ENCODE assay signal across 21 cellular contexts in genomic region chr3:50146316-50146901, GRCh38. TPM values are rescaled to one million over a fixed set of nuclear protein-coding genes. Genes with fewer than 3 reads are reported as not detected.
DNase-seq lines count a peak whose midpoint lies in the region; ATAC-seq, FAIRE-seq and TF ChIP-seq lines count a peak whose summit lies in the region.
"Had no signal": no experiment of that assay in that cellular context is flagged by ENCODE, and none has a peak within 500 bp of the region (broad histone marks: within the 10 kb centered on the region; RNA-seq: fewer than 3 reads in every experiment).

No MANE protein-coding gene starts in this region.

- H3K36me3 ChIP-seq in HCT116 (ENCODE audit: control insufficient read depth in 1 of 2, insufficient read depth in 2 of 2, low read length in 2 of 2) (no peaks in the 10 kb centered on the region), RWPE2 (ENCODE audit: low read depth) (no peaks in the 10 kb centered on the region), hepatocyte (replicated peaks; ENCODE audit: insufficient read depth, low read depth) (no peaks in the 10 kb centered on the region)
- H3K36me3 ChIP-seq: brain microvascular endothelial cell, pancreas had no signal

- TF ChIP-seq EP300 in A549 (IDR thresholded peaks at IDR 0.05) = no peak

- H3K4me2 ChIP-seq in A549 = no peak overlapping the region
- H3K4me2 ChIP-seq in HCT116 (ENCODE audit: low read length) = no peak overlapping the region
- no peak overlapping the region for H3K4me2 ChIP-seq in hepatocyte

- H3K79me2 ChIP-seq in HCT116 (ENCODE audit: insufficient read depth, low read length) (no peaks in the 10 kb centered on the region), hepatocyte (no peaks in the 10 kb centered on the region)

- no peak for TF ChIP-seq RAD21 in A549 (conservative IDR thresholded peaks at IDR 0.05 in 1 of 2, IDR thresholded peaks at IDR 0.05 in 1 of 2)
- TF ChIP-seq RAD21 in HCT116 (IDR thresholded peaks at IDR 0.05; ENCODE audit: low read depth) = no peak

- H4K20me1 ChIP-seq in HCT116 (ENCODE audit: insufficient read depth) = no peaks in the 10 kb centered on the region
- no peaks in the 10 kb centered on the region for H4K20me1 ChIP-seq in hepatocyte (ENCODE audit: insufficient read depth, poor library complexity, severe bottlenecking)

- CTCF ChIA-PET in A549 (lab: Yijun Ruan, JAX) = no interaction called here
- CTCF ChIA-PET in HCT116 (lab: Charles Lee) = interaction anchor here (0.7 kb wide), 1 partner anchor 361 kb away, joined by 3 read pairs; no protein-coding TSS in a partner anchor

- H2AFZ ChIP-seq in HCT116 (ENCODE audit: low read depth, low read length, poor library complexity, severe bottlenecking) = no peak overlapping the region
- no peak overlapping the region for H2AFZ ChIP-seq in hepatocyte

- POLR2A ChIA-PET in A549 (lab: Yijun Ruan, JAX) (no interaction called here), HCT116 (lab: Charles Lee) (no interaction called here)

- TF ChIP-seq POLR2A in A549 (IDR thresholded peaks at IDR 0.05; ENCODE audit: low read length) (no peak), HCT116 (IDR thresholded peaks at IDR 0.05; ENCODE audit: borderline replicate concordance, extremely low read depth, insufficient read depth, insufficient read length) (no peak)

- H3K27ac ChIP-seq in A549 (no peak overlapping the region), HCT116 (ENCODE audit: low read depth, low read length) (no peak overlapping the region), RWPE2 (ENCODE audit: poor library complexity, severe bottlenecking) (peak overlapping the region; percentile 27), hepatocyte (peak overlapping the region; percentile 75)
- H3K27ac ChIP-seq: brain microvascular endothelial cell, dorsolateral prefrontal cortex, pancreas had no signal

- H3K4me1 ChIP-seq in A549 (no peaks in the 10 kb centered on the region), HCT116 (ENCODE audit: control insufficient read depth in 1 of 2, insufficient read depth in 2 of 2, low read length in 2 of 2) (peaks cover 0 to 3% of the 10 kb centered on the region in 2 experiments; a peak in 1 of 4 replicates), RWPE2 (ENCODE audit: insufficient read depth, poor library complexity, severe bottlenecking) (peaks cover 25% of the 10 kb centered on the region), hepatocyte (ENCODE audit: insufficient read depth) (peaks cover 42% of the 10 kb centered on the region)
- H3K4me1 ChIP-seq: pancreas had no signal

- FAIRE-seq in A549 (lab: Jason Lieb, UNC) = no peak
- FAIRE-seq: pancreas had no signal

- RAD21 ChIA-PET in HCT116 (lab: Charles Lee; ENCODE audit: low non-redundant PET in 1 of 2, low total read pairs in 2 of 2, uncharacterized antibody in 2 of 2, unreplicated experiment in 2 of 2) = no interaction called here

- H3K9ac ChIP-seq in HCT116 (ENCODE audit: low read length) = no peak overlapping the region

- no peaks in the 10 kb centered on the region for H3K27me3 ChIP-seq in HCT116 (ENCODE audit: insufficient read depth, low read length)
- no peaks in the 10 kb centered on the region for H3K27me3 ChIP-seq in RWPE2 (ENCODE audit: insufficient read depth, poor library complexity, severe bottlenecking)
- no peaks in the 10 kb centered on the region for H3K27me3 ChIP-seq in hepatocyte
- H3K27me3 ChIP-seq: brain microvascular endothelial cell, dorsolateral prefrontal cortex, pancreas had no signal

- no peak overlapping the region for H3K4me3 ChIP-seq in A549
- H3K4me3 ChIP-seq in HCT116 (replicated peaks in 1 of 2; ENCODE audit: low read depth in 1 of 2, low read length in 2 of 2) = no peak overlapping the region
- no peak overlapping the region for H3K4me3 ChIP-seq in RWPE2 (ENCODE audit: severe bottlenecking)
- H3K4me3 ChIP-seq in hepatocyte = no peak overlapping the region
- H3K4me3 ChIP-seq: dorsolateral prefrontal cortex, pancreas had no signal

- TF ChIP-seq CTCF in A549 (IDR thresholded peaks at IDR 0.05) (no peak), HCT116 (IDR thresholded peaks at IDR 0.05 in 2 of 3, conservative IDR thresholded peaks at IDR 0.05 in 1 of 3; ENCODE audit: borderline replicate concordance in 1 of 3, insufficient read depth in 1 of 3, low read depth in 2 of 3, low read length in 2 of 3) (peak in 2 of 3 experiments; percentile 21 to 37; a peak in 4 of 6 replicates), RWPE2 (IDR thresholded peaks at IDR 0.05; ENCODE audit: poor library complexity, severe bottlenecking) (no peak), hepatocyte (IDR thresholded peaks at IDR 0.05; ENCODE audit: poor library complexity) (no peak)

- intact Hi-C loops in HCT116 (cut with micrococcal nuclease) = no loop called here

- 89% methylated on average over 3 of the region's 3 CpGs for WGBS in A549 (ENCODE audit: missing lambda C conversion rate)
- 63% methylated on average over 3 of the region's 3 CpGs for WGBS in hepatocyte (ENCODE audit: low lambda C conversion rate, missing lambda C conversion rate)

- ATAC-seq in A549 (peak; percentile 64 to 80; a peak in 4 of 6 replicates), HCT116 (peak; percentile 87), RWPE2 (ENCODE audit: low read depth) (peak; percentile 34)
- ATAC-seq: pancreas, Right ventricle myocardium inferior had no signal

- H3K9me2 ChIP-seq in HCT116 (ENCODE audit: insufficient read depth) (no peaks in the 10 kb centered on the region), hepatocyte (replicated peaks; ENCODE audit: insufficient read depth) (no peaks in the 10 kb centered on the region)

- DNase-seq in A549 (ENCODE audit: low read depth in 1 of 2, low spot score in 1 of 2) = no peak
- DNase-seq in HCT116 (ENCODE audit: low read depth, low spot score) = no peak
- no peak for DNase-seq in RWPE2 (ENCODE audit: low spot score)
- no peak for DNase-seq in hepatocyte (ENCODE audit: low spot score)
- no peak for DNase-seq in activated CD4-positive, CD25-positive, alpha-beta regulatory T cell (lab: John Stamatoyannopoulos, UW)
- DNase-seq in NOMO-1 treated with dmso at 0.1 percent for 144 hours (lab: John Stamatoyannopoulos, UW; ENCODE audit: unreplicated experiment) = no peak
- DNase-seq in NAMALWA (ENCODE audit: low spot score) = no peak
- DNase-seq in activated CD4-positive, alpha-beta T cell treated with anti-CD3 and anti-CD28 coated beads for 48 hours = no peak
- DNase-seq: activated CD4-positive, alpha-beta T cell treated with anti-CD3 and anti-CD28 coated beads, Interleukin-2, amount 10 ng/mL, durations not matched to agents 7 days and 5 days; activated naive CD4-positive, alpha-beta T cell treated with anti-CD3 and anti-CD28 coated beads, Interleukin-2, amount 50 U/mL, for 16 hours; activated T-cell treated with anti-CD3 and anti-CD28 coated beads for 4 hours; brain microvascular endothelial cell; Calu3; dorsolateral prefrontal cortex; kidney glomerular epithelial cell; NCI-H2029; pancreas; stimulated activated naive CD4-positive, alpha-beta T cell treated with Interleukin-2 at 50 U/mL for 16 hours had no signal

- H3K9me3 ChIP-seq in A549 (no peaks in the 10 kb centered on the region), HCT116 (ENCODE audit: control insufficient read depth in 1 of 2, insufficient read depth in 1 of 2, low read depth in 1 of 2, low read length in 2 of 2) (no peaks in the 10 kb centered on the region), RWPE2 (ENCODE audit: severe bottlenecking) (no peaks in the 10 kb centered on the region), hepatocyte (ENCODE audit: low read depth) (no peaks in the 10 kb centered on the region)
- H3K9me3 ChIP-seq: pancreas had no signal

- BruUV-seq in HCT116 (replicated peaks; lab: Mats Ljungman, UMichigan) = no TSS peak

TF ChIP-seq in A549, 52 proteins besides CTCF, POLR2A, EP300 and RAD21 (continues in another document):
- TF ChIP-seq FOSL2 (IDR thresholded peaks at IDR 0.05) (no peak), FOSL2 (CRISPR knock-in tag; IDR thresholded peaks at IDR 0.05) (no peak)

TF ChIP-seq in HCT116, 20 proteins besides CTCF, POLR2A, EP300 and RAD21 (continues in another document):
- TF ChIP-seq EZH2 (IDR thresholded peaks at IDR 0.05) (no peak), ZNF274 (IDR thresholded peaks at IDR 0.05; ENCODE audit: low read depth, low read length) (no peak)

RNA-seq across cellular contexts. Expression of gene SEMA3F, which starts 8.7 kb away (rescaled TPM):
- polyA plus RNA-seq in A549 (2011; rRNA removed) (2.9 and 5.0 TPM in 2 replicates), A549 (2017; fragmentation: RNase III; extraction: RNeasy Plus Mini Kit Qiagen cat#74134 plus additional on column Dnase treatment) (9.0 to 10.6 TPM (median 10.1 TPM) in 3 replicates), hepatocyte (13.9 and 16.8 TPM in 2 replicates)
- polyA plus RNA-seq in A549 (2012; cell fraction: cytosol; rRNA removed) = 3.9 and 5.8 TPM in 2 replicates
- polyA plus RNA-seq in A549 (2012; cell fraction: nucleus; rRNA removed) = 7.9 and 11.6 TPM in 2 replicates
- polyA minus RNA-seq in A549 (2011; rRNA and poly(A)+ RNA removed) = 8.6 and 8.9 TPM in 2 replicates
- total RNA-seq in HCT116 (2021; ENCODE audit: unreplicated experiment) (15.7 TPM), hepatocyte (11.8 and 15.5 TPM in 2 replicates)
- 17.5 and 21.1 TPM in 2 replicates for polyA plus RNA-seq in HCT116 (2012)
- total RNA-seq: activated CD4-positive, alpha-beta T cell treated with anti-CD3 and anti-CD28 coated beads, Interleukin-2, amount 10 ng/mL, durations not matched to agents 7 days and 5 days had no signal

RNA-seq across cellular contexts. Expression of gene GNAT1, which starts 45.0 kb away (rescaled TPM):
- not detected in 2 replicates for polyA plus RNA-seq in A549 (2011; rRNA removed)
- polyA plus RNA-seq in A549 (2012; cell fraction: cytosol; rRNA removed) = 0.04 TPM in 1 of 2 replicates, not detected in the other
- not detected in 2 replicates for polyA plus RNA-seq in A549 (2012; cell fraction: nucleus; rRNA removed)
- polyA plus RNA-seq in A549 (2017; fragmentation: RNase III; extraction: RNeasy Plus Mini Kit Qiagen cat#74134 plus additional on column Dnase treatment) = not detected in 3 replicates
- polyA minus RNA-seq in A549 (2011; rRNA and poly(A)+ RNA removed) = not detected in 2 replicates
- total RNA-seq in HCT116 (2021; ENCODE audit: unreplicated experiment) = not detected
- polyA plus RNA-seq in HCT116 (2012) = 0.13 and 0.30 TPM in 2 replicates
- total RNA-seq in hepatocyte = not detected in 2 replicates
- polyA plus RNA-seq in hepatocyte = not detected in 2 replicates
- total RNA-seq: activated CD4-positive, alpha-beta T cell treated with anti-CD3 and anti-CD28 coated beads, Interleukin-2, amount 10 ng/mL, durations not matched to agents 7 days and 5 days; Calu3; pancreas; Right ventricle myocardium inferior; T-helper 2 cell treated with Interferon-gamma antibody and Interleukin-4, amounts not matched to agents 100 ng/mL and 5 ng/mL, for 36 hours; urinary bladder had no signal
- polyA plus RNA-seq: pancreas, urinary bladder had no signal

RNA-seq across cellular contexts. Expression of gene RBM5, which starts 57.7 kb away (rescaled TPM):
- polyA plus RNA-seq in A549 (2011; rRNA removed) (92.1 and 123 TPM in 2 replicates), A549 (2017; fragmentation: RNase III; extraction: RNeasy Plus Mini Kit Qiagen cat#74134 plus additional on column Dnase treatment) (66.3 to 87.3 TPM (median 78.9 TPM) in 3 replicates), hepatocyte (64.3 and 84.9 TPM in 2 replicates)
- 35.8 and 44.3 TPM in 2 replicates for polyA plus RNA-seq in A549 (2012; cell fraction: cytosol; rRNA removed)
- polyA plus RNA-seq in A549 (2012; cell fraction: nucleus; rRNA removed) = 89.1 and 137 TPM in 2 replicates
- polyA minus RNA-seq in A549 (2011; rRNA and poly(A)+ RNA removed) = 106 and 131 TPM in 2 replicates
- total RNA-seq in HCT116 (2021; ENCODE audit: unreplicated experiment) (89.1 TPM), hepatocyte (147 and 150 TPM in 2 replicates)
- 72.8 and 80.7 TPM in 2 replicates for polyA plus RNA-seq in HCT116 (2012)

RNA-seq across cellular contexts. Expression of gene SLC38A3, which starts 58.7 kb away (rescaled TPM):
- polyA plus RNA-seq in A549 (2011; rRNA removed) (0.05 and 0.12 TPM in 2 replicates), A549 (2017; fragmentation: RNase III; extraction: RNeasy Plus Mini Kit Qiagen cat#74134 plus additional on column Dnase treatment) (0.10 to 0.13 TPM in 2 of 3 replicates, not detected in the other), hepatocyte (37.9 and 56.6 TPM in 2 replicates)
- polyA plus RNA-seq in A549 (2012; cell fraction: cytosol; rRNA removed) = 0.04 and 0.05 TPM in 2 replicates
- polyA plus RNA-seq in A549 (2012; cell fraction: nucleus; rRNA removed) = 0.04 and 0.11 TPM in 2 replicates
- 0.39 TPM in 1 of 2 replicates, not detected in the other for polyA minus RNA-seq in A549 (2011; rRNA and poly(A)+ RNA removed)
- total RNA-seq in HCT116 (2021; ENCODE audit: unreplicated experiment) (3.1 TPM), hepatocyte (22.6 and 24.7 TPM in 2 replicates)
- 4.3 and 4.6 TPM in 2 replicates for polyA plus RNA-seq in HCT116 (2012)
- total RNA-seq: activated CD4-positive, alpha-beta T cell treated with anti-CD3 and anti-CD28 coated beads, Interleukin-2, amount 10 ng/mL, durations not matched to agents 7 days and 5 days; Calu3; T-helper 2 cell treated with Interferon-gamma antibody and Interleukin-4, amounts not matched to agents 100 ng/mL and 5 ng/mL, for 36 hours had no signal

Comparison
In these comparisons a context has a peak if more than half of its experiments do, and no peak if none do; other contexts are left out.
1. ATAC-seq: peak in every context shown above with its lines; median percentile 87 in HCT116; 72 in A549; 34 in RWPE2.
2. H3K27ac ChIP-seq: peak in RWPE2 (single experiment) and hepatocyte (single experiment); none in A549 (0 of 2) and HCT116 (single experiment).
3. CTCF ChIP-seq: peak in HCT116 (2 of 3); none in A549 (single experiment), RWPE2 (single experiment) and hepatocyte (single experiment).
4. Of the 6 proteins assayed by ChIP-seq in both A549 and HCT116: peak only in A549: none; only in HCT116: CTCF; in both: none; in neither: 5.